In the genomic region with DNA sequence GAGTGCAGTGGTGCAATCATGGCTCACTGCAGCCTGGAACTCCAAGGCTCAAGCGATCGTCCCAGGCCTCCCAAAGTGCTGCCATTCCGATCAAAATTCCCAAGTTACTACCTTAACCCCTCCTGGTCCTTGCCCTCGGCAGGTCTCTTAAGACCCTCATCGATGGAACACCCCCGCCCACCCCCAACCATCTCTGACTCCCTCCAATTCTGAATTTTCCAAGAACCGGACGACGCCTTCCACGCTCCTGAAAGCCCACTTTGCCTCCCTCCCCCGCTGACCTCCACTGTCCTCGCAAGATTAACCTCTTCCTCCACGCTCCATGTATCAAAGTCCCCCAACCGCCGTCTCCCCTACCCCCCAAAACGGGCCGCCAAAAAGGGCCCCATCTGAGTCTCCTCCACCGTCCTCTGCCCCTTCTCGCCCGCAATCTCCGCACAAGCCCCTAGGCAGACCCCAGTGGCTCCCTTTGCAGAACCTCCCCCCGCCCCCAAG, we compare ENCODE assay signal across 7 cellular contexts. TPM values are rescaled to one million over a fixed set of nuclear protein-coding genes. Genes with fewer than 3 reads are reported as not detected.
DNase-seq lines count a peak whose midpoint lies in the region; ATAC-seq, FAIRE-seq and TF ChIP-seq lines count a peak whose summit lies in the region.

No MANE protein-coding gene starts in this region.

- FAIRE-seq in urothelium cell line (lab: Jason Lieb, UNC): no peak

- POLR2A ChIA-PET in GM10248 (lab: Yijun Ruan, JAX): interaction anchor here (0.6 to 2.9 kb wide), 7 partner anchors 10 to 170 kb away, joined by 3 to 29 read pairs (median 7); partner anchors contain the start of gene EEF2

- H3K27ac ChIP-seq in iPS-20b (ENCODE audit: low read length): peak overlapping the region; percentile 68
- peak overlapping the region; percentile 98 for H3K27ac ChIP-seq in stomach smooth muscle (ENCODE audit: low read length)

- no peaks in the 10 kb centered on the region for H3K9me3 ChIP-seq in iPS-20b (ENCODE audit: insufficient read depth, low read depth, low read length)
- no peaks in the 10 kb centered on the region for H3K9me3 ChIP-seq in stomach smooth muscle (ENCODE audit: control insufficient read depth in 2 of 2, low read length in 2 of 2)

- peak overlapping the region; percentile 79 to 94 for H3K27ac Mint-ChIP-seq in activated naive CD4-positive, alpha-beta T cell treated with anti-CD3 and anti-CD28 coated beads, Interleukin-2, amount 50 U/mL, for 72 hours

- H3K9ac ChIP-seq in iPS-20b (ENCODE audit: low read depth, low read length) (peak overlapping the region; percentile 97), stomach smooth muscle (ENCODE audit: low read length in 2 of 2) (peak overlapping the region; percentile 98 to 99)

- no peak for DNase-seq in activated naive CD4-positive, alpha-beta T cell treated with anti-CD3 and anti-CD28 coated beads, Interleukin-2, amount 50 U/mL, for 72 hours (ENCODE audit: low spot score in 2 of 2)
- DNase-seq in medulla oblongata (ENCODE audit: extremely low spot score): no peak
- DNase-seq in GM10248 (ENCODE audit: extremely low spot score): no peak
- no peak for DNase-seq in urothelium cell line (ENCODE audit: low spot score)

- peak overlapping the region; percentile 94 for H3K4me3 ChIP-seq in iPS-20b (ENCODE audit: low read length)
- peak overlapping the region; percentile 88 to 94 for H3K4me3 ChIP-seq in stomach smooth muscle (ENCODE audit: low read length in 2 of 2)

- H3K36me3 Mint-ChIP-seq in activated naive CD4-positive, alpha-beta T cell treated with anti-CD3 and anti-CD28 coated beads, Interleukin-2, amount 50 U/mL, for 72 hours: peaks cover 5 to 8% of the 10 kb centered on the region in 2 donors

- no peak for TF ChIP-seq CTCF in GM10248 (IDR thresholded peaks at IDR 0.05; ENCODE audit: control extremely low read depth, extremely low read depth, low read depth, missing control alignments)

- H3K4me1 ChIP-seq in iPS-20b (ENCODE audit: insufficient read depth, low read length): peaks cover 12% of the 10 kb centered on the region; the same call in 1 of the 2 replicates
- H3K4me1 ChIP-seq in stomach smooth muscle (ENCODE audit: control insufficient read depth, insufficient read depth, low read length): peaks cover 46% of the 10 kb centered on the region

- peak; percentile 2 for ATAC-seq in HG02759 (IDR thresholded peaks at IDR 0.05; ENCODE audit: unreplicated experiment)
- no peak for ATAC-seq in activated naive CD4-positive, alpha-beta T cell treated with anti-CD3 and anti-CD28 coated beads, Interleukin-2, amount 50 U/mL, for 72 hours

- H3K27me3 ChIP-seq in iPS-20b (ENCODE audit: insufficient read depth, low read length): no peaks in the 10 kb centered on the region
- no peaks in the 10 kb centered on the region for H3K27me3 ChIP-seq in stomach smooth muscle (ENCODE audit: control insufficient read depth in 1 of 2, insufficient read depth in 2 of 2, low read length in 2 of 2)

- H3K36me3 ChIP-seq in iPS-20b (ENCODE audit: insufficient read depth, low read depth, low read length) (peaks cover 46% of the 10 kb centered on the region), stomach smooth muscle (ENCODE audit: control insufficient read depth in 2 of 2, insufficient read depth in 2 of 2, low read length in 2 of 2) (peaks cover 10 to 13% of the 10 kb centered on the region in 2 donors)

- CTCF ChIA-PET in GM10248 (lab: Yijun Ruan, JAX): interaction anchor here (0.9 to 1.5 kb wide), 3 partner anchors 13 to 18 kb away, joined by 3 to 5 read pairs (median 4); partner anchors contain the start of gene EEF2

- H3K9me3 Mint-ChIP-seq in activated naive CD4-positive, alpha-beta T cell treated with anti-CD3 and anti-CD28 coated beads, Interleukin-2, amount 50 U/mL, for 72 hours: no peaks in the 10 kb centered on the region

RNA-seq across cellular contexts. Expression of gene DAPK3, which starts 0.5 kb away (rescaled TPM):
- 10 to 100 TPM; 28.4 to 61.4 TPM for total RNA-seq in activated naive CD4-positive, alpha-beta T cell treated with anti-CD3 and anti-CD28 coated beads, Interleukin-2, amount 50 U/mL, for 72 hours

RNA-seq across cellular contexts. Expression of gene EEF2, which starts 14.9 kb away (rescaled TPM):
- total RNA-seq in activated naive CD4-positive, alpha-beta T cell treated with anti-CD3 and anti-CD28 coated beads, Interleukin-2, amount 50 U/mL, for 72 hours: 1,000 to 10,000 TPM; 3,216 to 3,705 TPM

RNA-seq across cellular contexts. Expression of gene PIAS4, which starts 37.2 kb away (rescaled TPM):
- total RNA-seq in activated naive CD4-positive, alpha-beta T cell treated with anti-CD3 and anti-CD28 coated beads, Interleukin-2, amount 50 U/mL, for 72 hours: 10 to 100 TPM; 28.0 to 30.6 TPM

RNA-seq across cellular contexts. Expression of gene NMRK2, which starts 37.5 kb away (rescaled TPM):
- not detected for total RNA-seq in activated naive CD4-positive, alpha-beta T cell treated with anti-CD3 and anti-CD28 coated beads, Interleukin-2, amount 50 U/mL, for 72 hours
